In the genomic region with DNA sequence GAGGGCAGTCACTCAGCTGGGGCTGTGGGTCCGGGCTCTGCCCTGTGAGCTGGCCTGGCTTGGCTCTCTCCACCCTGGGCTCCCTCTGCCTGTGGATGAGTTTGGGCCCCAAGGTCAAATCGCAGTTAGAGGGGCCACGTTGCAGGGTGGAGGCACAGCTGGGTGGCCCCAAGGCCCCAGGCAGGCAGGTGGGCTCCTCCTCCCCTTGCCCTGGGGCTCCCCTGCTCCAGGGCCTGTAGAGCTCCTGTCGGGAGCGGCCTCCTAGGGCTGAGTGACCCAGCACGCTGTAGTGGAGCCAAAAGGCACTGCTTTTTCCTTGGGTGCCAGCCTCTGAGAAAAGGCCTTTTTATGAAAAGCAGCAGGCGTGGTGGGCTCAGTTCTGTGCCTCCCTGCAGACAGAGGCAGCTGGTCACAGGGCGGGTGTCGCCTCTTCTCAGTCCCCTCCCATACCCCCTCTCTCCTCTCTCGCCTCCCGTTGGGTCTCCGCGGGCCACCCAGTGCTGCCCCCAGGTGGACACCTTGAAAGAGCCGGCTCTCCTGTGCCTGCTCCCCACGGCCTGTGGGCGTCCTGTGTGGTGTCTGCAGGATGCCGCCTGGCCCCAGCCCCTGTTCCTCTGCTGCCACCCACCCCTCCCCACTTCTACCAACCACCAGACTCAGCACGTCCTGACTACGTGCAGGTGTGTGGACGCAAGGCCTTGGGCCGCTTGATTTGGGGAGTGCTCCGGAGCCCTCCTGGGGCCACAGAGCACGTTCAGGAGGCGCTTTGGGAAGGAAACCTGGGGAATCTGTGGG, we compare ENCODE assay signal across 8 cellular contexts. TPM values are rescaled to one million over a fixed set of nuclear protein-coding genes. Genes with fewer than 3 reads are reported as not detected.
DNase-seq lines count a peak whose midpoint lies in the region; ATAC-seq and TF ChIP-seq lines count a peak whose summit lies in the region.

No MANE protein-coding gene starts in this region.

- H3K9me2 ChIP-seq in GM23248 (ENCODE audit: insufficient read depth) = no peaks in the 10 kb centered on the region

- no peaks in the 10 kb centered on the region for H3K27me3 ChIP-seq in GM23248 (replicated peaks; ENCODE audit: insufficient read depth)

- H3K9ac ChIP-seq in GM23248 = no peak overlapping the region

- H3K36me3 ChIP-seq in GM23248 (ENCODE audit: low read depth) = no peaks in the 10 kb centered on the region

- peaks cover 93% of the 10 kb centered on the region for H3K79me2 ChIP-seq in GM23248 (ENCODE audit: insufficient read depth)

- H4K20me1 ChIP-seq in GM23248 (ENCODE audit: insufficient read depth) = peaks cover 7% of the 10 kb centered on the region; the same call in 1 of the 2 replicates

- no peak overlapping the region for H3K4me2 ChIP-seq in GM23248 (ENCODE audit: unreplicated experiment)

- peaks cover 15% of the 10 kb centered on the region for H3K4me1 ChIP-seq in GM23248 (ENCODE audit: insufficient read depth)

- 58 to 85% methylated on average over 15 to 24 of the region's 24 CpGs for WGBS in GM23248 (ENCODE audit: low coverage in 1 of 2, low lambda C conversion rate in 2 of 2, missing lambda C conversion rate in 2 of 2), 2 experiments

- TF ChIP-seq CTCF in retinal pigment epithelial cell (conservative IDR thresholded peaks at IDR 0.05; ENCODE audit: low read depth, low read length) = peak; percentile 79

- no peaks in the 10 kb centered on the region for H3F3A ChIP-seq in GM23248 (ENCODE audit: insufficient read depth)

- H3K27ac ChIP-seq in GM23248 = no peak overlapping the region

- DNase-seq in CD1c-positive myeloid dendritic cell (ENCODE audit: extremely low spot score) = peak; percentile 69
- DNase-seq in GM23248 = peak; percentile 69
- DNase-seq in RKO (ENCODE audit: low spot score) = peak; percentile 30
- peak; percentile 48 for DNase-seq in activated effector memory CD4-positive, alpha-beta T cell treated with Interleukin-2 at 50 U/mL for 16 hours
- DNase-seq in glomerular visceral epithelial cell (ENCODE audit: extremely low spot score) = peak; percentile 52
- DNase-seq in retinal pigment epithelial cell (ENCODE audit: low read depth) = no peak

- no peaks in the 10 kb centered on the region for H3K9me3 ChIP-seq in GM23248 (ENCODE audit: low read depth)

- in situ Hi-C loops in GM23248 (cut with MboI) = no loop called here

- ATAC-seq in GM21526 (IDR thresholded peaks at IDR 0.05; ENCODE audit: low FRiP score, unreplicated experiment) (no peak), HG02981 (IDR thresholded peaks at IDR 0.05; ENCODE audit: unreplicated experiment) (no peak)

- H2AFZ ChIP-seq in GM23248 = no peak overlapping the region

- no peak overlapping the region for H3K4me3 ChIP-seq in GM23248
- no peak overlapping the region for H3K4me3 ChIP-seq in retinal pigment epithelial cell (ENCODE audit: low read length)

RNA-seq across cellular contexts. Expression of a gene that starts 13.2 kb away (rescaled TPM):
- 7.5 and 8.8 TPM in 2 replicates for total RNA-seq in GM23248 (2014; rRNA removed; shearing (Covaris generic))
- polyA plus RNA-seq in GM23248 (2016; fragmentation: Nextera tagmentation; extraction: Ambion mirVana) = 1.5 and 2.3 TPM in 2 replicates

RNA-seq across cellular contexts. Expression of a gene that starts 13.6 kb away (rescaled TPM):
- total RNA-seq in GM23248 (2014; rRNA removed; shearing (Covaris generic)) = 268 and 308 TPM in 2 replicates
- 488 and 493 TPM in 2 replicates for polyA plus RNA-seq in GM23248 (2016; fragmentation: Nextera tagmentation; extraction: Ambion mirVana)

RNA-seq across cellular contexts. Expression of a gene that starts 26.0 kb away (rescaled TPM):
- 20.2 and 30.5 TPM in 2 replicates for total RNA-seq in GM23248 (2014; rRNA removed; shearing (Covaris generic))
- 17.3 and 17.5 TPM in 2 replicates for polyA plus RNA-seq in GM23248 (2016; fragmentation: Nextera tagmentation; extraction: Ambion mirVana)

RNA-seq across cellular contexts. Expression of a gene that starts 34.5 kb away (rescaled TPM):
- total RNA-seq in GM23248 (2014; rRNA removed; shearing (Covaris generic)) = 28.0 and 30.0 TPM in 2 replicates
- 1.0 and 1.3 TPM in 2 replicates for polyA plus RNA-seq in GM23248 (2016; fragmentation: Nextera tagmentation; extraction: Ambion mirVana)
